Comparison of ENCODE assay signal across 20 cellular contexts in genomic region chr15:58460872-58461271, GRCh38. TPM values are rescaled to one million over a fixed set of nuclear protein-coding genes. Genes with fewer than 3 reads are reported as not detected.
DNase-seq lines count a peak whose midpoint lies in the region; ATAC-seq and TF ChIP-seq lines count a peak whose summit lies in the region.
"Had no signal": no experiment of that assay in that cellular context is flagged by ENCODE, and none has a peak within 500 bp of the region (broad histone marks: within the 10 kb centered on the region; RNA-seq: fewer than 3 reads in every experiment).

No MANE protein-coding gene starts in this region.

- no peak overlapping the region for H2BK12ac ChIP-seq in mesenchymal stem cell (ENCODE audit: low read length in 2 of 2)

- H3K27ac ChIP-seq in mesenchymal stem cell (ENCODE audit: low read length, poor library complexity, severe bottlenecking): no peak overlapping the region

- no peak overlapping the region for H3K23ac ChIP-seq in mesenchymal stem cell (ENCODE audit: low read length in 2 of 2)

- H4K8ac ChIP-seq in mesenchymal stem cell (ENCODE audit: low read length): no peak overlapping the region

- no peaks in the 10 kb centered on the region for H3K36me3 ChIP-seq in mesenchymal stem cell (ENCODE audit: control insufficient read depth in 1 of 2, insufficient read depth in 2 of 2, low read depth in 1 of 2, low read length in 2 of 2)

- peak overlapping the region in 1 of 2 experiments; percentile 86 for H3K18ac ChIP-seq in mesenchymal stem cell (ENCODE audit: low read depth in 1 of 2, low read length in 2 of 2)

- H3K27me3 Mint-ChIP-seq in activated naive CD8-positive, alpha-beta T cell treated with anti-CD3 and anti-CD28 coated beads, Interleukin-2, amount 10 ng/mL, durations not matched to agents 7 days and 5 days: no peaks in the 10 kb centered on the region
- H3K27me3 Mint-ChIP-seq in activated naive CD8-positive, alpha-beta T cell treated with anti-CD3 and anti-CD28 coated beads, Interleukin-2, amount 50 U/mL, for 24 hours: no peaks in the 10 kb centered on the region
- no peaks in the 10 kb centered on the region for H3K27me3 Mint-ChIP-seq in activated T-helper 1 cell treated with anti-CD3 and anti-CD28 coated beads, Interleukin-12 subunit alpha, Interleukin-12 subunit beta, Interleukin-2, Interleukin-4 antibody, amounts not matched to agents 30 ng/mL and 10 ng/mL and 1 ng/mL, durations not matched to agents 14 hours and 24 hours and 36 hours (ENCODE audit: insufficient read depth)
- H3K27me3 Mint-ChIP-seq in stimulated activated naive B cell treated with anti-CD40 and anti-IgM and Interleukin-4, amounts not matched to agents 10 μg/mL and 1 μg/mL and 100 μg/mL, for 72 hours: peaks cover 11 to 19% of the 10 kb centered on the region in 2 donors
- H3K27me3 Mint-ChIP-seq in type B pancreatic cell: no peaks in the 10 kb centered on the region

- no peaks in the 10 kb centered on the region for H3K27me3 ChIP-seq in mesenchymal stem cell (ENCODE audit: control insufficient read depth in 1 of 2, insufficient read depth in 1 of 2, low read length in 2 of 2)

- no peak overlapping the region for H3K4me2 ChIP-seq in mesenchymal stem cell (ENCODE audit: low read length, poor library complexity, severe bottlenecking)
- H3K4me2 ChIP-seq: A549 had no signal

- H4K91ac ChIP-seq in mesenchymal stem cell (ENCODE audit: low read length): no peak overlapping the region

- TF ChIP-seq CTCF in type B pancreatic cell (conservative IDR thresholded peaks at IDR 0.05): no peak

- H3K9me3 Mint-ChIP-seq in activated naive CD8-positive, alpha-beta T cell treated with anti-CD3 and anti-CD28 coated beads, Interleukin-2, amount 10 ng/mL, durations not matched to agents 7 days and 5 days: no peaks in the 10 kb centered on the region
- no peaks in the 10 kb centered on the region for H3K9me3 Mint-ChIP-seq in activated naive CD8-positive, alpha-beta T cell treated with anti-CD3 and anti-CD28 coated beads, Interleukin-2, amount 50 U/mL, for 24 hours
- H3K9me3 Mint-ChIP-seq in activated T-helper 1 cell treated with anti-CD3 and anti-CD28 coated beads, Interleukin-12 subunit alpha, Interleukin-12 subunit beta, Interleukin-2, Interleukin-4 antibody, amounts not matched to agents 30 ng/mL and 10 ng/mL and 1 ng/mL, durations not matched to agents 14 hours and 24 hours and 36 hours: no peaks in the 10 kb centered on the region
- no peaks in the 10 kb centered on the region for H3K9me3 Mint-ChIP-seq in stimulated activated naive B cell treated with anti-CD40 and anti-IgM and Interleukin-4, amounts not matched to agents 10 μg/mL and 1 μg/mL and 100 μg/mL, for 72 hours
- H3K9me3 Mint-ChIP-seq in type B pancreatic cell: no peaks in the 10 kb centered on the region
- H3K9me3 Mint-ChIP-seq: CD8-positive, alpha-beta T cell had no signal

- H2AK5ac ChIP-seq in mesenchymal stem cell (ENCODE audit: low read length, severe bottlenecking): peak overlapping the region; percentile 9

- no peak overlapping the region for H3K9ac ChIP-seq in mesenchymal stem cell (ENCODE audit: low read length)

- H3K4me1 ChIP-seq in mesenchymal stem cell (ENCODE audit: control insufficient read depth, insufficient read depth, low read depth, low read length): peaks cover 22% of the 10 kb centered on the region

- intact Hi-C loops in activated T-helper 1 cell treated with anti-CD3 and anti-CD28 coated beads, Interleukin-12 subunit alpha, Interleukin-12 subunit beta, Interleukin-2, Interleukin-4 antibody, amounts not matched to agents 30 ng/mL and 10 ng/mL and 1 ng/mL, durations not matched to agents 14 hours and 24 hours and 36 hours (cut with micrococcal nuclease): no loop called here

- H2BK5ac ChIP-seq in mesenchymal stem cell (ENCODE audit: low read depth, low read length, poor library complexity, severe bottlenecking): no peak overlapping the region

- WGBS in mesenchymal stem cell: 100% methylated on average over 1 of the region's 3 CpGs

- peak overlapping the region; percentile 44 for H3K4me3 Mint-ChIP-seq in activated naive CD8-positive, alpha-beta T cell treated with anti-CD3 and anti-CD28 coated beads, Interleukin-2, amount 10 ng/mL, durations not matched to agents 7 days and 5 days
- H3K4me3 Mint-ChIP-seq in activated naive CD8-positive, alpha-beta T cell treated with anti-CD3 and anti-CD28 coated beads, Interleukin-2, amount 50 U/mL, for 24 hours: no peak overlapping the region
- H3K4me3 Mint-ChIP-seq in activated T-helper 1 cell treated with anti-CD3 and anti-CD28 coated beads, Interleukin-12 subunit alpha, Interleukin-12 subunit beta, Interleukin-2, Interleukin-4 antibody, amounts not matched to agents 30 ng/mL and 10 ng/mL and 1 ng/mL, durations not matched to agents 14 hours and 24 hours and 36 hours: no peak overlapping the region
- no peak overlapping the region for H3K4me3 Mint-ChIP-seq in stimulated activated naive B cell treated with anti-CD40 and anti-IgM and Interleukin-4, amounts not matched to agents 10 μg/mL and 1 μg/mL and 100 μg/mL, for 72 hours
- no peak overlapping the region for H3K4me3 Mint-ChIP-seq in type B pancreatic cell
- H3K4me3 Mint-ChIP-seq: CD8-positive, alpha-beta T cell had no signal

- no peaks in the 10 kb centered on the region for H3K79me1 ChIP-seq in mesenchymal stem cell (replicated peaks; ENCODE audit: low read length, poor library complexity, severe bottlenecking)

- no peak overlapping the region for H2BK120ac ChIP-seq in mesenchymal stem cell (ENCODE audit: low read depth, low read length)

- H2AFZ ChIP-seq in mesenchymal stem cell (ENCODE audit: low read depth, low read length): no peak overlapping the region

- H3K36me3 Mint-ChIP-seq in activated naive CD8-positive, alpha-beta T cell treated with anti-CD3 and anti-CD28 coated beads, Interleukin-2, amount 10 ng/mL, durations not matched to agents 7 days and 5 days: peaks cover 21% of the 10 kb centered on the region
- H3K36me3 Mint-ChIP-seq in activated naive CD8-positive, alpha-beta T cell treated with anti-CD3 and anti-CD28 coated beads, Interleukin-2, amount 50 U/mL, for 24 hours (ENCODE audit: low read depth): no peaks in the 10 kb centered on the region
- H3K36me3 Mint-ChIP-seq in activated T-helper 1 cell treated with anti-CD3 and anti-CD28 coated beads, Interleukin-12 subunit alpha, Interleukin-12 subunit beta, Interleukin-2, Interleukin-4 antibody, amounts not matched to agents 30 ng/mL and 10 ng/mL and 1 ng/mL, durations not matched to agents 14 hours and 24 hours and 36 hours (ENCODE audit: low read depth): peaks cover 10% of the 10 kb centered on the region
- H3K36me3 Mint-ChIP-seq in stimulated activated naive B cell treated with anti-CD40 and anti-IgM and Interleukin-4, amounts not matched to agents 10 μg/mL and 1 μg/mL and 100 μg/mL, for 72 hours: no peaks in the 10 kb centered on the region
- peaks cover 3% of the 10 kb centered on the region for H3K36me3 Mint-ChIP-seq in type B pancreatic cell
- H3K36me3 Mint-ChIP-seq: CD8-positive, alpha-beta T cell had no signal

- H3K4ac ChIP-seq in mesenchymal stem cell (ENCODE audit: low read depth in 1 of 2, low read length in 2 of 2): no peak overlapping the region

- POLR2A ChIA-PET in activated naive CD8-positive, alpha-beta T cell treated with anti-CD3 and anti-CD28 coated beads, Interleukin-2, amount 10 ng/mL, durations not matched to agents 7 days and 5 days (lab: Charles Lee): interaction anchor here (0.8 to 4.7 kb wide), 7 partner anchors 11 to 167 kb away, joined by 3 to 51 read pairs (median 4); no protein-coding TSS in a partner anchor

- no peaks in the 10 kb centered on the region for H3K9me3 ChIP-seq in mesenchymal stem cell (ENCODE audit: control insufficient read depth, low read length)
- H3K9me3 ChIP-seq: A549 had no signal

- no peak overlapping the region for H2BK15ac ChIP-seq in mesenchymal stem cell (ENCODE audit: low read depth, poor library complexity, severe bottlenecking)

- peak; percentile 40 for ATAC-seq in activated naive CD8-positive, alpha-beta T cell treated with anti-CD3 and anti-CD28 coated beads, Interleukin-2, amount 10 ng/mL, durations not matched to agents 7 days and 5 days (ENCODE audit: low read depth)
- no peak for ATAC-seq in activated naive CD8-positive, alpha-beta T cell treated with anti-CD3 and anti-CD28 coated beads, Interleukin-2, amount 50 U/mL, for 24 hours
- no peak for ATAC-seq in stimulated activated naive B cell treated with anti-CD40 and anti-IgM and Interleukin-4, amounts not matched to agents 10 μg/mL and 1 μg/mL and 100 μg/mL, for 72 hours (replicated peaks)
- ATAC-seq in HG03159 (IDR thresholded peaks at IDR 0.05; ENCODE audit: unreplicated experiment): no peak
- ATAC-seq: A549; CD8-positive, alpha-beta T cell had no signal

- peaks cover 78% of the 10 kb centered on the region for H3K4me1 Mint-ChIP-seq in activated naive CD8-positive, alpha-beta T cell treated with anti-CD3 and anti-CD28 coated beads, Interleukin-2, amount 10 ng/mL, durations not matched to agents 7 days and 5 days
- peaks cover 90% of the 10 kb centered on the region for H3K4me1 Mint-ChIP-seq in activated naive CD8-positive, alpha-beta T cell treated with anti-CD3 and anti-CD28 coated beads, Interleukin-2, amount 50 U/mL, for 24 hours
- H3K4me1 Mint-ChIP-seq in activated T-helper 1 cell treated with anti-CD3 and anti-CD28 coated beads, Interleukin-12 subunit alpha, Interleukin-12 subunit beta, Interleukin-2, Interleukin-4 antibody, amounts not matched to agents 30 ng/mL and 10 ng/mL and 1 ng/mL, durations not matched to agents 14 hours and 24 hours and 36 hours (ENCODE audit: low read depth): peaks cover 85% of the 10 kb centered on the region
- peaks cover 19 to 31% of the 10 kb centered on the region in 2 donors for H3K4me1 Mint-ChIP-seq in stimulated activated naive B cell treated with anti-CD40 and anti-IgM and Interleukin-4, amounts not matched to agents 10 μg/mL and 1 μg/mL and 100 μg/mL, for 72 hours
- H3K4me1 Mint-ChIP-seq in type B pancreatic cell (ENCODE audit: unreplicated experiment): peaks cover 29% of the 10 kb centered on the region

- no peak overlapping the region for H3K4me3 ChIP-seq in mesenchymal stem cell (ENCODE audit: insufficient read depth in 1 of 2, low read depth in 1 of 2, low read length in 2 of 2)
- H3K4me3 ChIP-seq: A549 had no signal

- no peak overlapping the region for H3K14ac ChIP-seq in mesenchymal stem cell (ENCODE audit: low read length in 2 of 2)

- DNase-seq in activated naive CD8-positive, alpha-beta T cell treated with anti-CD3 and anti-CD28 coated beads, Interleukin-2, amount 10 ng/mL, durations not matched to agents 7 days and 5 days: no peak
- DNase-seq in activated naive CD8-positive, alpha-beta T cell treated with anti-CD3 and anti-CD28 coated beads, Interleukin-2, amount 50 U/mL, for 24 hours: no peak
- no peak for DNase-seq in activated T-helper 1 cell treated with anti-CD3 and anti-CD28 coated beads, Interleukin-12 subunit alpha, Interleukin-12 subunit beta, Interleukin-2, Interleukin-4 antibody, amounts not matched to agents 30 ng/mL and 10 ng/mL and 1 ng/mL, durations not matched to agents 14 hours and 24 hours and 36 hours (ENCODE audit: low spot score)
- DNase-seq in mesenchymal stem cell (no peak), type B pancreatic cell (ENCODE audit: extremely low spot score, unreplicated experiment) (no peak)
- DNase-seq in stimulated activated naive B cell treated with anti-CD40 and anti-IgM and Interleukin-4, amounts not matched to agents 10 μg/mL and 1 μg/mL and 100 μg/mL, for 72 hours: no peak
- DNase-seq: CD8-positive, alpha-beta T cell; DMS79; MM.1S; NCI-H1092 treated with DMSO at 0.1 percent for 48 hours; NCI-H2081 treated with DMSO at 0.1 percent for 48 hours; NCI-H510A; NCI-H748 treated with DMSO at 0.1 percent for 48 hours; NK-92 treated with Interleukin-12 subunit alpha and Interleukin-12 subunit beta, amount 100 ng/mL, for 24 hours; OCI-M1; SHP77 had no signal

- H3K27ac Mint-ChIP-seq in activated naive CD8-positive, alpha-beta T cell treated with anti-CD3 and anti-CD28 coated beads, Interleukin-2, amount 10 ng/mL, durations not matched to agents 7 days and 5 days: peak overlapping the region; percentile 89
- no peak overlapping the region for H3K27ac Mint-ChIP-seq in activated naive CD8-positive, alpha-beta T cell treated with anti-CD3 and anti-CD28 coated beads, Interleukin-2, amount 50 U/mL, for 24 hours
- peak overlapping the region; percentile 18 for H3K27ac Mint-ChIP-seq in activated T-helper 1 cell treated with anti-CD3 and anti-CD28 coated beads, Interleukin-12 subunit alpha, Interleukin-12 subunit beta, Interleukin-2, Interleukin-4 antibody, amounts not matched to agents 30 ng/mL and 10 ng/mL and 1 ng/mL, durations not matched to agents 14 hours and 24 hours and 36 hours
- H3K27ac Mint-ChIP-seq in stimulated activated naive B cell treated with anti-CD40 and anti-IgM and Interleukin-4, amounts not matched to agents 10 μg/mL and 1 μg/mL and 100 μg/mL, for 72 hours: no peak overlapping the region
- H3K27ac Mint-ChIP-seq in type B pancreatic cell: no peak overlapping the region
- H3K27ac Mint-ChIP-seq: CD8-positive, alpha-beta T cell had no signal

RNA-seq across cellular contexts. Expression of gene LIPC, which starts 29.1 kb away (rescaled TPM):
- total RNA-seq in activated naive CD8-positive, alpha-beta T cell treated with anti-CD3 and anti-CD28 coated beads, Interleukin-2, amount 10 ng/mL, durations not matched to agents 7 days and 5 days: 1 to 10 TPM; 7.4 to 9.0 TPM
- total RNA-seq in activated T-helper 1 cell treated with anti-CD3 and anti-CD28 coated beads, Interleukin-12 subunit alpha, Interleukin-12 subunit beta, Interleukin-2, Interleukin-4 antibody, amounts not matched to agents 30 ng/mL and 10 ng/mL and 1 ng/mL, durations not matched to agents 14 hours and 24 hours and 36 hours: 0.62 and 0.69 TPM in 2 replicates
- polyA plus RNA-seq in mesenchymal stem cell (2013, experiment 1 of 2): not detected
- polyA plus RNA-seq in mesenchymal stem cell (2013, experiment 2 of 2): not detected
- 10.9 and 33.1 TPM in 2 replicates for total RNA-seq in type B pancreatic cell (ENCODE audit: low replicate concordance)
- total RNA-seq: H1, RPMI7951 had no signal
- polyA plus RNA-seq: H1 had no signal

Comparison
In these comparisons a context has a peak if more than half of its experiments do, and no peak if none do; other contexts are left out.
1. H3K27ac Mint-ChIP-seq: peak in activated naive CD8-positive, alpha-beta T cell treated with anti-CD3 and anti-CD28 coated beads, Interleukin-2, amount 10 ng/mL, durations not matched to agents 7 days and 5 days (single experiment) and activated T-helper 1 cell treated with anti-CD3 and anti-CD28 coated beads, Interleukin-12 subunit alpha, Interleukin-12 subunit beta, Interleukin-2, Interleukin-4 antibody, amounts not matched to agents 30 ng/mL and 10 ng/mL and 1 ng/mL, durations not matched to agents 14 hours and 24 hours and 36 hours (single experiment); none in activated naive CD8-positive, alpha-beta T cell treated with anti-CD3 and anti-CD28 coated beads, Interleukin-2, amount 50 U/mL, for 24 hours (single experiment), stimulated activated naive B cell treated with anti-CD40 and anti-IgM and Interleukin-4, amounts not matched to agents 10 μg/mL and 1 μg/mL and 100 μg/mL, for 72 hours (single experiment) and type B pancreatic cell (single experiment).